7 cellular contexts compared by ENCODE assay signal in genomic region chr22:35455529-35455928, GRCh38.
"Had no signal": no experiment of that assay in that cellular context is flagged by ENCODE, and none has a peak within 500 bp of the region (broad histone marks: within the 10 kb centered on the region; RNA-seq: fewer than 3 reads in every experiment).

No MANE protein-coding gene starts in this region.

- ATAC-seq: GM23338, HCT116, K562 had no signal

- H3K4me2 ChIP-seq: GM23338 had no signal

- H3K9me3 ChIP-seq: HAP-1 had no signal

- DNase-seq: H7, HFFc6, KG1 had no signal

- H2AFZ ChIP-seq: GM23338 had no signal

- H3K36me3 ChIP-seq: HAP-1 had no signal

- H3K4me3 ChIP-seq: GM23338, HAP-1, K562 had no signal

- H3K4me1 ChIP-seq: HAP-1 had no signal
